1 cellular context compared by ENCODE assay signal in the genomic region with DNA sequence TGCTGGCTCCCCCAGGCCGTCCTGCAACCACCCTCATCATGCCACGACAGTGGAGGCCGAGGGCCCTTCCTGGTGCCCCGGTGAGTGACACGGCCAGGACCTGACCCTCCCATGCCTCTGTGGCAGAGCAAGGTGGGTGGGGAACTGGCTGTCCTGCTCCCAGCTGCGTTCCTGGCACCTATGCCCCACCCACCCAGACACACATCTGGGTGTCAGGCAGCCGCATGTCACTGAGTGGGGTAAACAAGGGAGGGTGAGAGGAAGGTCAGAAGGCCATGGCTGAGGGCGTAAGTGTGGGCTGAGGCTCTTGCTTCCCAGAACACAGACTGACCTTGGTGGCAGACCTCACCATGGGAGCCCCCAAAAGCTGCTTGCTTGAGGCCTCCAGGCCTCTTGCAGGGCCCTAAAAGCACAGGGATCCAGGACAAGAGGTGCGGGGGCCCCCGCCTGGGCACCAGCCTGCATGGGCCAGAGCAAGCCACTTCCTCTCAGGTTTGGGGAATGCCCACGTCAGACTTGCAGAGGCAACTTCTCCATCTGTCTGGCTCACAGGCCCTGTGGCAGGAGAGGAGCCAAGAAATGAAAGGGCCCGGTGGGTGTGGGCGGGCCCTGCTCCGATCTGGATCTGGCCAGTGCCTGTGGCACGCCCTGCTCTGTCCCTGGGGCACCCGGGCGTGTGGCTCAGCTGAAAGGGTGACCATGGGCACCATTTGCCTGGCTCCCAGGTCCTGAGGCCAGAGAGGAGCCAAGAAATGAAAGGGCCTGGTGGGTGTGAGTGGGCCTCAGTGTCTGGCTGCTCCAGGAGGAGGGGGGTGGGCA.
TF ChIP-seq lines count a peak whose summit lies in the region.

No MANE protein-coding gene starts in this region.

TF ChIP-seq in GM12878, 131 proteins besides CTCF, POLR2A, EP300 and RAD21 (continued from another document):
- no peak for TF ChIP-seq MLLT1 (IDR thresholded peaks at IDR 0.05)
- TF ChIP-seq ZSCAN29 (IDR thresholded peaks at IDR 0.05) = no peak
- TF ChIP-seq BRCA1 (IDR thresholded peaks at IDR 0.05; ENCODE audit: low read depth, low read length) = no peak
- TF ChIP-seq CREB1 (IDR thresholded peaks at IDR 0.05; ENCODE audit: low read depth) = no peak
- TF ChIP-seq SIX5 (IDR thresholded peaks at IDR 0.05; ENCODE audit: low read depth, low read length, severe bottlenecking) = no peak
- peak; percentile 59; the same call in 1 of the 2 replicates for TF ChIP-seq NBN (IDR thresholded peaks at IDR 0.05)
- no peak for TF ChIP-seq SREBF2 (IDR thresholded peaks at IDR 0.05; ENCODE audit: low read length)
- no peak for TF ChIP-seq HCFC1 (IDR thresholded peaks at IDR 0.05; ENCODE audit: low read length)
- TF ChIP-seq EZH2 (IDR thresholded peaks at IDR 0.05; ENCODE audit: borderline replicate concordance, control insufficient read depth, low read depth, low read length) = no peak
- 0 out of 2 replicates have a peak, but pooled peaks have one; percentile 7 for TF ChIP-seq HSF1 (IDR thresholded peaks at IDR 0.05; ENCODE audit: low read depth, low read length)
- TF ChIP-seq NR2F1 (conservative IDR thresholded peaks at IDR 0.05) = peak; percentile 97
- TF ChIP-seq ZBED1 (IDR thresholded peaks at IDR 0.05; ENCODE audit: borderline replicate concordance) = no peak
- TF ChIP-seq ZNF207 (IDR thresholded peaks at IDR 0.05; ENCODE audit: borderline replicate concordance) = 0 out of 2 replicates have a peak, but pooled peaks have one; percentile 35
- no peak for TF ChIP-seq TAF1 (IDR thresholded peaks at IDR 0.05; ENCODE audit: borderline replicate concordance, low read depth, low read length)
- no peak; the same call in 1 of the 2 replicates for TF ChIP-seq ATF7 (IDR thresholded peaks at IDR 0.05; ENCODE audit: low read depth)
- TF ChIP-seq, protein P1, sequence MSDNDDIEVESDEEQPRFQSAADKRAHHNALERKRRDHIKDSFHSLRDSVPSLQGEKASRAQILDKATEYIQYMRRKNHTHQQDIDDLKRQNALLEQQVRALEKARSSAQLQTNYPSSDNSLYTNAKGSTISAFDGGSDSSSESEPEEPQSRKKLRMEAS (IDR thresholded peaks at IDR 0.05; ENCODE audit: low read depth, low read length) = no peak; the same call in 1 of the 2 replicates
- TF ChIP-seq, protein P2, sequence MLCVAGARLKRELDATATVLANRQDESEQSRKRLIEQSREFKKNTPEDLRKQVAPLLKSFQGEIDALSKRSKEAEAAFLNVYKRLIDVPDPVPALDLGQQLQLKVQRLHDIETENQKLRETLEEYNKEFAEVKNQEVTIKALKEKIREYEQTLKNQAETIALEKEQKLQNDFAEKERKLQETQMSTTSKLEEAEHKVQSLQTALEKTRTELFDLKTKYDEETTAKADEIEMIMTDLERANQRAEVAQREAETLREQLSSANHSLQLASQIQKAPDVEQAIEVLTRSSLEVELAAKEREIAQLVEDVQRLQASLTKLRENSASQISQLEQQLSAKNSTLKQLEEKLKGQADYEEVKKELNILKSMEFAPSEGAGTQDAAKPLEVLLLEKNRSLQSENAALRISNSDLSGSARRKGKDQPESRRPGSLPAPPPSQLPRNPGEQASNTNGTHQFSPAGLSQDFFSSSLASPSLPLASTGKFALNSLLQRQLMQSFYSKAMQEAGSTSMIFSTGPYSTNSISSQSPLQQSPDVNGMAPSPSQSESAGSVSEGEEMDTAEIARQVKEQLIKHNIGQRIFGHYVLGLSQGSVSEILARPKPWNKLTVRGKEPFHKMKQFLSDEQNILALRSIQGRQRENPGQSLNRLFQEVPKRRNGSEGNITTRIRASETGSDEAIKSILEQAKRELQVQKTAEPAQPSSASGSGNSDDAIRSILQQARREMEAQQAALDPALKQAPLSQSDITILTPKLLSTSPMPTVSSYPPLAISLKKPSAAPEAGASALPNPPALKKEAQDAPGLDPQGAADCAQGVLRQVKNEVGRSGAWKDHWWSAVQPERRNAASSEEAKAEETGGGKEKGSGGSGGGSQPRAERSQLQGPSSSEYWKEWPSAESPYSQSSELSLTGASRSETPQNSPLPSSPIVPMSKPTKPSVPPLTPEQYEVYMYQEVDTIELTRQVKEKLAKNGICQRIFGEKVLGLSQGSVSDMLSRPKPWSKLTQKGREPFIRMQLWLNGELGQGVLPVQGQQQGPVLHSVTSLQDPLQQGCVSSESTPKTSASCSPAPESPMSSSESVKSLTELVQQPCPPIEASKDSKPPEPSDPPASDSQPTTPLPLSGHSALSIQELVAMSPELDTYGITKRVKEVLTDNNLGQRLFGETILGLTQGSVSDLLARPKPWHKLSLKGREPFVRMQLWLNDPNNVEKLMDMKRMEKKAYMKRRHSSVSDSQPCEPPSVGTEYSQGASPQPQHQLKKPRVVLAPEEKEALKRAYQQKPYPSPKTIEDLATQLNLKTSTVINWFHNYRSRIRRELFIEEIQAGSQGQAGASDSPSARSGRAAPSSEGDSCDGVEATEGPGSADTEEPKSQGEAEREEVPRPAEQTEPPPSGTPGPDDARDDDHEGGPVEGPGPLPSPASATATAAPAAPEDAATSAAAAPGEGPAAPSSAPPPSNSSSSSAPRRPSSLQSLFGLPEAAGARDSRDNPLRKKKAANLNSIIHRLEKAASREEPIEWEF (IDR thresholded peaks at IDR 0.05; ENCODE audit: insufficient replicate concordance, low read depth, low read length) = no peak
- TF ChIP-seq MXI1 (IDR thresholded peaks at IDR 0.05; ENCODE audit: low read depth, low read length) = no peak
- TF ChIP-seq, protein P3, sequence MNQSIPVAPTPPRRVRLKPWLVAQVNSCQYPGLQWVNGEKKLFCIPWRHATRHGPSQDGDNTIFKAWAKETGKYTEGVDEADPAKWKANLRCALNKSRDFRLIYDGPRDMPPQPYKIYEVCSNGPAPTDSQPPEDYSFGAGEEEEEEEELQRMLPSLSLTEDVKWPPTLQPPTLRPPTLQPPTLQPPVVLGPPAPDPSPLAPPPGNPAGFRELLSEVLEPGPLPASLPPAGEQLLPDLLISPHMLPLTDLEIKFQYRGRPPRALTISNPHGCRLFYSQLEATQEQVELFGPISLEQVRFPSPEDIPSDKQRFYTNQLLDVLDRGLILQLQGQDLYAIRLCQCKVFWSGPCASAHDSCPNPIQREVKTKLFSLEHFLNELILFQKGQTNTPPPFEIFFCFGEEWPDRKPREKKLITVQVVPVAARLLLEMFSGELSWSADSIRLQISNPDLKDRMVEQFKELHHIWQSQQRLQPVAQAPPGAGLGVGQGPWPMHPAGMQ (IDR thresholded peaks at IDR 0.05; ENCODE audit: borderline replicate concordance) = no peak
- TF ChIP-seq HDGF (IDR thresholded peaks at IDR 0.05) = peak; percentile 55
- no peak for TF ChIP-seq KDM1A (IDR thresholded peaks at IDR 0.05; ENCODE audit: borderline replicate concordance)
